ENCODE assay signal across 8 cellular contexts in the genomic region with DNA sequence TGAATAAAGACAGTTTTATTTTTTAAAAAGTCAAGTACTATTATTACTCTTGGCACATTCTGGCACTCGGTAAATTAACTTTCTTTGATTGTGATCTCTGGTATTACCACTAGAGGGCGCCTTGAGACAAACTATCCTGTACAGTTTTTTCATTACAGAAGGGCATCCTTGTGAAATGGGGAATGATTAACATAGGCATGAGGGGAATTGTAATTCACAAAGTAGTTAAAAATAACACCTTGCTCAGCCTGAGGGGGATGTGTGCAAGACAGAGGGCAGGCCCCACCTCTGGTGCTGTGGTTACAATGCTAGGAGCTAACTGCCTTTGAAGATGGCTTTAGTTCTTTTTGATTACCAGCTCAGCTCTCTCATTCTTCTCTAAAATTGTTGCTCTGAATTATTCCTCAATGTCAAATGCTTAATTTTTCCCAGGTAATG. TPM values are rescaled to one million over a fixed set of nuclear protein-coding genes. Genes with fewer than 3 reads are reported as not detected.
A peak's percentile ranks its signal among the peaks of the same experiment; 100 is the strongest.
DNase-seq lines count a peak whose midpoint lies in the region; ATAC-seq and TF ChIP-seq lines count a peak whose summit lies in the region.

No MANE protein-coding gene starts in this region.

- H3K4me1 Mint-ChIP-seq in osteocyte (ENCODE audit: unreplicated experiment) = no peaks in the 10 kb centered on the region
- H3K4me1 Mint-ChIP-seq in activated T-helper 2 cell treated with anti-CD3 and anti-CD28 coated beads, Interferon-gamma antibody, Interleukin-2, Interleukin-4, amounts not matched to agents 10 μg/mL and 5 μg/mL and 100 μg/mL, durations not matched to agents 14 hours and 24 hours and 36 hours (ENCODE audit: low read depth) = no peaks in the 10 kb centered on the region

- no peak overlapping the region for H3K27ac Mint-ChIP-seq in osteocyte (ENCODE audit: unreplicated experiment)
- H3K27ac Mint-ChIP-seq in activated T-helper 2 cell treated with anti-CD3 and anti-CD28 coated beads, Interferon-gamma antibody, Interleukin-2, Interleukin-4, amounts not matched to agents 10 μg/mL and 5 μg/mL and 100 μg/mL, durations not matched to agents 14 hours and 24 hours and 36 hours = no peak overlapping the region

- intact Hi-C loops in activated T-helper 2 cell treated with anti-CD3 and anti-CD28 coated beads, Interferon-gamma antibody, Interleukin-2, Interleukin-4, amounts not matched to agents 10 μg/mL and 5 μg/mL and 100 μg/mL, durations not matched to agents 14 hours and 24 hours and 36 hours (cut with micrococcal nuclease) = loop anchor here (1.0 to 2.0 kb wide), 2 partner anchors 45 to 299 kb away; no protein-coding TSS in a partner anchor

- peaks cover 4% of the 10 kb centered on the region for H3K36me3 Mint-ChIP-seq in osteocyte (ENCODE audit: unreplicated experiment)
- H3K36me3 Mint-ChIP-seq in activated T-helper 2 cell treated with anti-CD3 and anti-CD28 coated beads, Interferon-gamma antibody, Interleukin-2, Interleukin-4, amounts not matched to agents 10 μg/mL and 5 μg/mL and 100 μg/mL, durations not matched to agents 14 hours and 24 hours and 36 hours (ENCODE audit: low read depth) = no peaks in the 10 kb centered on the region

- ATAC-seq in HG03439 (IDR thresholded peaks at IDR 0.05; ENCODE audit: unreplicated experiment) = no peak

- no peak overlapping the region for H3K4me3 Mint-ChIP-seq in osteocyte (ENCODE audit: unreplicated experiment)
- no peak overlapping the region for H3K4me3 Mint-ChIP-seq in activated T-helper 2 cell treated with anti-CD3 and anti-CD28 coated beads, Interferon-gamma antibody, Interleukin-2, Interleukin-4, amounts not matched to agents 10 μg/mL and 5 μg/mL and 100 μg/mL, durations not matched to agents 14 hours and 24 hours and 36 hours (ENCODE audit: low read depth)

- DNase-seq in GM03348 (ENCODE audit: low spot score) (peak; percentile 56), Kasumi-1 (lab: John Stamatoyannopoulos, UW) (peak; percentile 12 to 28), SK-MEL-5 (ENCODE audit: low read depth, low spot score) (peak; percentile 76), fibroblast of peridontal ligament (ENCODE audit: extremely low read depth) (peak; percentile 75), osteocyte (ENCODE audit: extremely low spot score, unreplicated experiment) (no peak), COLO668 (lab: John Stamatoyannopoulos, UW; ENCODE audit: unreplicated experiment) (no peak)
- DNase-seq in activated T-helper 2 cell treated with anti-CD3 and anti-CD28 coated beads, Interferon-gamma antibody, Interleukin-2, Interleukin-4, amounts not matched to agents 10 μg/mL and 5 μg/mL and 100 μg/mL, durations not matched to agents 14 hours and 24 hours and 36 hours (ENCODE audit: low spot score) = no peak

- peaks cover 15% of the 10 kb centered on the region for H3K9me3 Mint-ChIP-seq in osteocyte (ENCODE audit: unreplicated experiment)
- no peaks in the 10 kb centered on the region for H3K9me3 Mint-ChIP-seq in activated T-helper 2 cell treated with anti-CD3 and anti-CD28 coated beads, Interferon-gamma antibody, Interleukin-2, Interleukin-4, amounts not matched to agents 10 μg/mL and 5 μg/mL and 100 μg/mL, durations not matched to agents 14 hours and 24 hours and 36 hours

- peak; percentile 73 for TF ChIP-seq CTCF in osteocyte (IDR thresholded peaks at IDR 0.05)

- in situ Hi-C loops in SK-MEL-5 (cut with HindIII; ENCODE audit: low pct_unique_long_range_greater_than_20kb, low sequenced_read_pairs) = no loop called here

- H3K27me3 Mint-ChIP-seq in osteocyte (ENCODE audit: unreplicated experiment) = no peaks in the 10 kb centered on the region
- peaks cover 54% of the 10 kb centered on the region for H3K27me3 Mint-ChIP-seq in activated T-helper 2 cell treated with anti-CD3 and anti-CD28 coated beads, Interferon-gamma antibody, Interleukin-2, Interleukin-4, amounts not matched to agents 10 μg/mL and 5 μg/mL and 100 μg/mL, durations not matched to agents 14 hours and 24 hours and 36 hours (ENCODE audit: low read depth)

RNA-seq across cellular contexts. Expression of a gene that starts 24.2 kb away (rescaled TPM):
- total RNA-seq in SK-MEL-5 (2014; rRNA removed; shearing (Covaris generic)) = not detected in 2 replicates
- not detected in 2 replicates for polyA plus RNA-seq in SK-MEL-5 (2015; cell fraction: cytosol; rRNA removed)
- not detected in 2 replicates for polyA plus RNA-seq in SK-MEL-5 (2015; cell fraction: nucleus; rRNA removed)
- not detected in 2 replicates for total RNA-seq in osteocyte
- not detected in 2 replicates for total RNA-seq in activated T-helper 2 cell treated with anti-CD3 and anti-CD28 coated beads, Interferon-gamma antibody, Interleukin-2, Interleukin-4, amounts not matched to agents 10 μg/mL and 5 μg/mL and 100 μg/mL, durations not matched to agents 14 hours and 24 hours and 36 hours

RNA-seq across cellular contexts. Expression of a gene that starts 32.3 kb away (rescaled TPM):
- 62.1 and 63.7 TPM in 2 replicates for total RNA-seq in SK-MEL-5 (2014; rRNA removed; shearing (Covaris generic))
- polyA plus RNA-seq in SK-MEL-5 (2015; cell fraction: cytosol; rRNA removed) = 41.2 and 41.5 TPM in 2 replicates
- polyA plus RNA-seq in SK-MEL-5 (2015; cell fraction: nucleus; rRNA removed) = 19.0 and 22.9 TPM in 2 replicates
- 14.0 and 20.0 TPM in 2 replicates for total RNA-seq in osteocyte
- total RNA-seq in activated T-helper 2 cell treated with anti-CD3 and anti-CD28 coated beads, Interferon-gamma antibody, Interleukin-2, Interleukin-4, amounts not matched to agents 10 μg/mL and 5 μg/mL and 100 μg/mL, durations not matched to agents 14 hours and 24 hours and 36 hours = 9.9 TPM in 2 replicates

Comparison
In these comparisons a context has a peak if more than half of its experiments do, and no peak if none do; other contexts are left out.
1. DNase-seq: peak in GM03348 (single experiment), Kasumi-1 (2 of 2), SK-MEL-5 (single experiment) and fibroblast of peridontal ligament (single experiment); none in osteocyte (single experiment), activated T-helper 2 cell treated with anti-CD3 and anti-CD28 coated beads, Interferon-gamma antibody, Interleukin-2, Interleukin-4, amounts not matched to agents 10 μg/mL and 5 μg/mL and 100 μg/mL, durations not matched to agents 14 hours and 24 hours and 36 hours (single experiment) and COLO668 (single experiment).